In genomic region chr5:67063791-67064190, GRCh38 we compare ENCODE assay signal across 17 cellular contexts.
DNase-seq lines count a peak whose midpoint lies in the region; FAIRE-seq and TF ChIP-seq lines count a peak whose summit lies in the region.
"Had no signal": no experiment of that assay in that cellular context is flagged by ENCODE, and none has a peak within 500 bp of the region (broad histone marks: within the 10 kb centered on the region; RNA-seq: fewer than 3 reads in every experiment).

No MANE protein-coding gene starts in this region.

- in situ Hi-C loops in GM13977 (cut with MboI; ENCODE audit: low pct_unique_long_range_greater_than_20kb, low sequenced_read_pairs, unreplicated experiment): no loop called here

- H3K9me3 ChIP-seq in keratinocyte (ENCODE audit: control insufficient read depth, low read depth, low read length): no peaks in the 10 kb centered on the region

- TF ChIP-seq CTCF in cardiac fibroblast (IDR thresholded peaks at IDR 0.05; ENCODE audit: low read depth, low read length) (no peak), keratinocyte (optimal IDR thresholded peaks at IDR 0.05 in 1 of 3, IDR thresholded peaks at IDR 0.05 in 1 of 3, conservative IDR thresholded peaks at IDR 0.05 in 1 of 3; ENCODE audit: extremely low read depth in 1 of 3, insufficient read depth in 2 of 3, low read length in 3 of 3) (no peak), GM13977 (IDR thresholded peaks at IDR 0.05; ENCODE audit: extremely low read depth, insufficient read depth, missing control alignments) (no peak)

- no peak overlapping the region for H3K4me3 ChIP-seq in cardiac fibroblast (replicated peaks in 1 of 2; ENCODE audit: low read depth in 2 of 2, low read length in 2 of 2)
- no peak overlapping the region for H3K4me3 ChIP-seq in keratinocyte (ENCODE audit: control insufficient read depth in 2 of 3, extremely low read depth in 1 of 3, insufficient read depth in 2 of 3, low read depth in 1 of 3, low read length in 3 of 3)

- no peak overlapping the region for H3K9ac ChIP-seq in keratinocyte (ENCODE audit: control insufficient read depth, extremely low read depth, insufficient read depth, low read length)

- DNase-seq in COLO829 (ENCODE audit: low spot score) (peak; percentile 4), LHCN-M2 (ENCODE audit: low read depth) (peak; percentile 32), cardiac fibroblast (ENCODE audit: low read depth in 2 of 2) (peak; percentile 65 to 94), keratinocyte (ENCODE audit: low read depth, low spot score) (no peak), NCI-H82 treated with DMSO at 0.1 percent for 48 hours (lab: John Stamatoyannopoulos, UW; ENCODE audit: unreplicated experiment) (no peak), GM13977 (ENCODE audit: low spot score) (no peak), UCSD-AML1 (lab: John Stamatoyannopoulos, UW; ENCODE audit: unreplicated experiment) (no peak)
- DNase-seq in activated CD4-positive, alpha-beta T cell treated with anti-CD3 and anti-CD28 coated beads for 1 hour: no peak
- DNase-seq: activated CD4-positive, alpha-beta T cell treated with anti-CD3 and anti-CD28 coated beads for 48 hours; activated naive CD4-positive, alpha-beta T cell treated with anti-CD3 and anti-CD28 coated beads, Interleukin-2, amount 10 ng/mL, durations not matched to agents 7 days and 5 days; COR-L47; NCI-H187; NCI-H446 treated with DMSO at 0.1 percent for 48 hours; retina; stimulated activated CD4-positive, alpha-beta T cell treated with anti-CD3 and anti-CD28 coated beads, Interleukin-2, amount 100 ng/mL, for 24 hours; T1000 had no signal

- no peaks in the 10 kb centered on the region for H4K20me1 ChIP-seq in keratinocyte (ENCODE audit: control insufficient read depth, extremely low read depth, insufficient read depth, low read length)

- H3K79me2 ChIP-seq in keratinocyte (ENCODE audit: control insufficient read depth, insufficient read depth, low read length): peaks cover 68% of the 10 kb centered on the region

- H2AFZ ChIP-seq in keratinocyte (ENCODE audit: control insufficient read depth, low read length): no peak overlapping the region

- FAIRE-seq in keratinocyte (lab: Jason Lieb, UNC): peak; percentile 29
- FAIRE-seq: GM18507 had no signal

- dilution Hi-C loops in keratinocyte (cut with MboI; ENCODE audit: extremely low pct_ligation_motif_present, low sequenced_read_pairs): no loop called here

- no peak overlapping the region for H3K27ac ChIP-seq in keratinocyte (ENCODE audit: control insufficient read depth, insufficient read depth, low read length)

- peaks cover 39% of the 10 kb centered on the region for H3K4me1 ChIP-seq in keratinocyte (ENCODE audit: control insufficient read depth, extremely low read depth, insufficient read depth, low read length)

- peaks cover 7% of the 10 kb centered on the region in 2 experiments for H3K36me3 ChIP-seq in keratinocyte (ENCODE audit: control insufficient read depth in 2 of 2, extremely low read depth in 1 of 2, insufficient read depth in 2 of 2, low read length in 2 of 2)

- H3K27me3 ChIP-seq in keratinocyte (ENCODE audit: control insufficient read depth, extremely low read depth, insufficient read depth, low read length): no peaks in the 10 kb centered on the region

- H3K9me1 ChIP-seq in keratinocyte (ENCODE audit: control insufficient read depth, extremely low read depth, insufficient read depth, low read length): no peaks in the 10 kb centered on the region

- H3K4me2 ChIP-seq in keratinocyte (ENCODE audit: control insufficient read depth, extremely low read depth, insufficient read depth, low read depth, low read length): no peak overlapping the region

Comparison
In these comparisons a context has a peak if more than half of its experiments do, and no peak if none do; other contexts are left out.
1. DNase-seq: peak in COLO829 (single experiment), LHCN-M2 (single experiment) and cardiac fibroblast (2 of 2); none in keratinocyte (single experiment), NCI-H82 treated with DMSO at 0.1 percent for 48 hours (single experiment), GM13977 (single experiment), activated CD4-positive, alpha-beta T cell treated with anti-CD3 and anti-CD28 coated beads for 1 hour (single experiment) and UCSD-AML1 (single experiment).